Comparison of ENCODE assay signal across 18 cellular contexts in the genomic region with DNA sequence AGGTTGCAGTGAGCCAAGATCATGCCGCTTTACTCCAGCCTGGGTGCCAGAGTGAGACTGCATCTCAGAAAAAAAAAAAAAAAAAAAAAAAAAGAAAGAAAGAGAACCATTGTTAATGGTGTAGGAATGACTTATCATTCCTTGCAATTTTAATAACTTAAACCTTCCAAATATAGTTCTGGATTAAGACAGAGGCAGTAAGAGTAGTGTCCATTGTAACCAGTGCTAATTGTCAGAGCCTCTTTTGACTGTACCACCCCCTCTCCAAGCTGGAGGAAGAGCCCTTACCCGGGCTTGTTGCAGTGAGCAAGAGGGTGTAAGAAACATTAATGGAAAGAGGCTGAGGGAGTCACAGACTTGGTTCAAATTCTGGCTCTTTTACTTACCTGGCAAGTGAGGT.
"Had no signal": no experiment of that assay in that cellular context is flagged by ENCODE, and none has a peak within 500 bp of the region (broad histone marks: within the 10 kb centered on the region; RNA-seq: fewer than 3 reads in every experiment).

No MANE protein-coding gene starts in this region.

- H3K9me3 Mint-ChIP-seq: activated B cell treated with CpG ODN at 0.5 μM for 24 hours; activated CD4-positive, alpha-beta memory T cell treated with anti-CD3 and anti-CD28 coated beads, Interleukin-2, amount 10 ng/mL, durations not matched to agents 7 days and 5 days; activated T-helper 17 cell treated with anti-CD3 and anti-CD28 coated beads, Interleukin-2, amount 50 U/mL, for 72 hours; nephron; T-helper 2 cell treated with Interferon-gamma antibody and Interleukin-4, amounts not matched to agents 5 μg/mL and 100 μg/mL, for 36 hours had no signal

- H3K4me3 ChIP-seq: lung, transverse colon had no signal

- H3K4me2 ChIP-seq: SK-N-SH had no signal

- H3K4me1 ChIP-seq: parathyroid adenoma, transverse colon had no signal

- FAIRE-seq: colon had no signal

- H3K36me3 ChIP-seq: transverse colon had no signal

- DNase-seq: activated B cell treated with CpG ODN at 0.5 μM for 24 hours; activated CD4-positive, alpha-beta memory T cell treated with anti-CD3 and anti-CD28 coated beads, Interleukin-2, amount 10 ng/mL, durations not matched to agents 7 days and 5 days; activated CD4-positive, alpha-beta T cell treated with anti-CD3 and anti-CD28 coated beads for 4 hours; activated CD8-positive, alpha-beta memory T cell treated with anti-CD3 and anti-CD28 coated beads, Interleukin-2, amount 10 ng/mL, durations not matched to agents 7 days and 5 days; activated naive CD4-positive, alpha-beta T cell treated with Interleukin-2 at 50 U/mL for 16 hours; activated T-cell treated with anti-CD3 and anti-CD28 coated beads, Interleukin-2, amount 50 U/mL, for 1 hour; central memory CD4-positive, alpha-beta T cell; foreskin fibroblast; kidney glomerular epithelial cell; SK-N-SH; stimulated activated naive CD4-positive, alpha-beta T cell; transverse colon had no signal

- H3K9me3 ChIP-seq: SK-N-SH, transverse colon had no signal

- H3K79me2 ChIP-seq: parathyroid adenoma had no signal

- H3K4me3 Mint-ChIP-seq: activated B cell treated with CpG ODN at 0.5 μM for 24 hours; activated CD4-positive, alpha-beta memory T cell treated with anti-CD3 and anti-CD28 coated beads, Interleukin-2, amount 10 ng/mL, durations not matched to agents 7 days and 5 days; activated CD8-positive, alpha-beta memory T cell treated with anti-CD3 and anti-CD28 coated beads, Interleukin-2, amount 10 ng/mL, durations not matched to agents 7 days and 5 days; activated T-helper 17 cell treated with anti-CD3 and anti-CD28 coated beads, Interleukin-2, amount 50 U/mL, for 72 hours; nephron; T-helper 2 cell treated with Interferon-gamma antibody and Interleukin-4, amounts not matched to agents 5 μg/mL and 100 μg/mL, for 36 hours had no signal

- ATAC-seq: activated CD8-positive, alpha-beta memory T cell treated with anti-CD3 and anti-CD28 coated beads, Interleukin-2, amount 10 ng/mL, durations not matched to agents 7 days and 5 days; activated T-helper 17 cell treated with anti-CD3 and anti-CD28 coated beads, Interleukin-2, amount 50 U/mL, for 72 hours had no signal

- H3K9ac ChIP-seq: parathyroid adenoma, SK-N-SH had no signal

- H3K27me3 ChIP-seq: transverse colon had no signal

- H3K4me1 Mint-ChIP-seq: activated B cell treated with CpG ODN at 0.5 μM for 24 hours; activated CD4-positive, alpha-beta memory T cell treated with anti-CD3 and anti-CD28 coated beads, Interleukin-2, amount 10 ng/mL, durations not matched to agents 7 days and 5 days; activated CD8-positive, alpha-beta memory T cell treated with anti-CD3 and anti-CD28 coated beads, Interleukin-2, amount 10 ng/mL, durations not matched to agents 7 days and 5 days; activated T-helper 17 cell treated with anti-CD3 and anti-CD28 coated beads, Interleukin-2, amount 50 U/mL, for 72 hours had no signal

- H2AFZ ChIP-seq: parathyroid adenoma had no signal

- H3K27ac ChIP-seq: parathyroid adenoma had no signal

- H3K27ac Mint-ChIP-seq: activated B cell treated with CpG ODN at 0.5 μM for 24 hours; activated CD4-positive, alpha-beta memory T cell treated with anti-CD3 and anti-CD28 coated beads, Interleukin-2, amount 10 ng/mL, durations not matched to agents 7 days and 5 days; activated CD8-positive, alpha-beta memory T cell treated with anti-CD3 and anti-CD28 coated beads, Interleukin-2, amount 10 ng/mL, durations not matched to agents 7 days and 5 days; activated T-helper 17 cell treated with anti-CD3 and anti-CD28 coated beads, Interleukin-2, amount 50 U/mL, for 72 hours; nephron; T-helper 2 cell treated with Interferon-gamma antibody and Interleukin-4, amounts not matched to agents 5 μg/mL and 100 μg/mL, for 36 hours had no signal
